Comparison of ENCODE assay signal across 18 cellular contexts in the genomic region with DNA sequence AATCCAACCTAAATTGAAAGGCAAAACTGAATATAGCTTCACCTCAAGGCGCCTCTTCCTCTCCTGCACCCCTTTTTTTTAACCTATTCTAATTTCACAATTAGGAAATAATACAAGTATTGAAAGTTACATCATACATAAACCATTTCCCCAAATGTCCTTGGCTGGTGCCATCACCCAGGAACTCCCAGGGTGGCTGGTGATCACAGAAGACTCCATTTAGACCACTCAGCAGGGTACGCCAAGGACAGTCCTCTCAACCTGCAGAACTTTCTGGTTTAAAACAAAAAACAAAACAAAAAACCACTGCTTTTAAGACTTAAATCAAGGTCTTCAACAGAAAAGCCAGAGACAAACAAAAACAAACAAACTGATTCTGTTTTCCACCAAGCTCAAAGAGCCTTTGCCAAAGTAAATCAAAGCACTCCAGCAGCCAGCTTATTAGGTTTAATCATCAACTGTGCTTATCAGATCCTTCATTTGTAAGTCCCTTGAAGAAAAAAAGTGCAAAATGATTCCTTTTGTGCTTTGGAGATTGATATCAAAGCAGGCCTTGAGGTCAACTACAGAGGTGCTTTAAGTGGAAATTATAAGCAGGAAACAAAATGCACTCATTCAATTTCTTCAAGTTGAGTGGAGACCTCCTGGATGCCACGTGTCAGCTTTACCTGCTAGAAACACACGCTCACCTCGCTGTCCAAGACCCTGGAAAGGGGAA.
DNase-seq lines count a peak whose midpoint lies in the region; ATAC-seq and TF ChIP-seq lines count a peak whose summit lies in the region.
"Had no signal": no experiment of that assay in that cellular context is flagged by ENCODE, and none has a peak within 500 bp of the region (broad histone marks: within the 10 kb centered on the region; RNA-seq: fewer than 3 reads in every experiment).

No MANE protein-coding gene starts in this region.

- TF ChIP-seq CTCF in Caco-2 (IDR thresholded peaks at IDR 0.05; ENCODE audit: insufficient read depth in 1 of 2, low read depth in 1 of 2, low read length in 1 of 2, severe bottlenecking in 1 of 2, unreplicated experiment in 1 of 2) (no peak), prostate gland (IDR thresholded peaks at IDR 0.05) (no peak)

- H3K4me2 ChIP-seq in Karpas-422 (ENCODE audit: low read depth, low read length, poor library complexity, severe bottlenecking): no peak overlapping the region

- no peak for TF ChIP-seq POLR2A in prostate gland (IDR thresholded peaks at IDR 0.05)

- H3K9ac ChIP-seq in Karpas-422 (ENCODE audit: low read length): no peak overlapping the region

- H3K4me3 Mint-ChIP-seq in Caco-2 (ENCODE audit: unreplicated experiment): peak overlapping the region; percentile 0
- H3K4me3 Mint-ChIP-seq: activated naive CD8-positive, alpha-beta T cell; H9 had no signal

- no peaks in the 10 kb centered on the region for H3K9me3 ChIP-seq in Caco-2
- no peaks in the 10 kb centered on the region for H3K9me3 ChIP-seq in prostate gland
- no peaks in the 10 kb centered on the region for H3K9me3 ChIP-seq in Karpas-422 (ENCODE audit: low read length)
- H3K9me3 ChIP-seq: left ventricle myocardium inferior had no signal

- no peaks in the 10 kb centered on the region for H3K9me2 ChIP-seq in Karpas-422 (replicated peaks; ENCODE audit: insufficient read depth, low read length)

- POLR2A ChIA-PET in Caco-2 (lab: Charles Lee): no interaction called here

- H3K4me3 ChIP-seq in Caco-2 (ENCODE audit: low read depth, low read length): no peak overlapping the region
- no peak overlapping the region for H3K4me3 ChIP-seq in prostate gland
- no peak overlapping the region for H3K4me3 ChIP-seq in Karpas-422 (ENCODE audit: low read length)
- H3K4me3 ChIP-seq: left ventricle myocardium inferior had no signal

- H3K36me3 ChIP-seq in Caco-2 (ENCODE audit: control insufficient read depth, insufficient read depth, low read length) (no peaks in the 10 kb centered on the region), prostate gland (no peaks in the 10 kb centered on the region), Karpas-422 (ENCODE audit: insufficient read depth, low read length) (no peaks in the 10 kb centered on the region)
- H3K36me3 ChIP-seq: left ventricle myocardium inferior had no signal

- no peaks in the 10 kb centered on the region for H3K27me3 ChIP-seq in Caco-2 (replicated peaks; ENCODE audit: control insufficient read depth, insufficient read depth, low read length)
- H3K27me3 ChIP-seq in prostate gland (replicated peaks; ENCODE audit: insufficient read depth): no peaks in the 10 kb centered on the region
- no peaks in the 10 kb centered on the region for H3K27me3 ChIP-seq in Karpas-422 (ENCODE audit: low read length)

- WGBS in prostate gland: 90% methylated on average over 5 of the region's 5 CpGs

- peak overlapping the region; percentile 69 to 71 for H3K27ac ChIP-seq in prostate gland
- no peak overlapping the region for H3K27ac ChIP-seq in Karpas-422 (ENCODE audit: low read length)
- H3K27ac ChIP-seq: left ventricle myocardium inferior had no signal

- no peaks in the 10 kb centered on the region for H3K27me3 Mint-ChIP-seq in Caco-2 (ENCODE audit: insufficient read depth, unreplicated experiment)

- ATAC-seq in left lobe of liver (no peak), GM18861 (IDR thresholded peaks at IDR 0.05; ENCODE audit: unreplicated experiment) (no peak), GM19452 (IDR thresholded peaks at IDR 0.05; ENCODE audit: unreplicated experiment) (no peak)
- ATAC-seq: right cardiac atrium had no signal

- H3K36me3 Mint-ChIP-seq in Caco-2 (ENCODE audit: insufficient read depth, unreplicated experiment): no peaks in the 10 kb centered on the region

- H3K4me1 ChIP-seq in Caco-2 (peaks cover 66% of the 10 kb centered on the region), prostate gland (replicated peaks) (no peaks in the 10 kb centered on the region), Karpas-422 (ENCODE audit: low read length) (peaks cover 10% of the 10 kb centered on the region)

- no peak overlapping the region for H2AFZ ChIP-seq in Karpas-422 (ENCODE audit: low read length)

- no peak for DNase-seq in Caco-2
- peak; percentile 59 for DNase-seq in SW480 (ENCODE audit: low spot score)
- peak; percentile 26 for DNase-seq in left lobe of liver (ENCODE audit: low spot score)
- DNase-seq in prostate gland (ENCODE audit: low spot score): no peak
- no peak for DNase-seq in Karpas-422
- no peak for DNase-seq in SK-N-DZ (ENCODE audit: low spot score)
- DNase-seq: activated CD4-positive, alpha-beta T cell treated with anti-CD3 and anti-CD28 coated beads for 48 hours; H9; left ventricle myocardium inferior; NCI-H1436 treated with DMSO at 0.1 percent for 48 hours; NCI-H774; OCI-M1; right cardiac atrium; SHP77 treated with DMSO at 0.1 percent for 48 hours; stimulated activated CD4-positive, alpha-beta T cell treated with anti-CD3 and anti-CD28 coated beads, Interleukin-15, amount 100 ng/mL, for 24 hours had no signal

- H4K20me1 ChIP-seq in Karpas-422 (ENCODE audit: insufficient read depth, low read depth, low read length): no peaks in the 10 kb centered on the region

- intact Hi-C loops in Caco-2 (cut with micrococcal nuclease; ENCODE audit: unreplicated experiment): loop anchor here (10.0 kb wide), 3 partner anchors 114 to 166 kb away; a partner anchor contains a TSS
- intact Hi-C loops in prostate gland (cut with DNase I): no loop called here

- no peaks in the 10 kb centered on the region for H3K9me3 Mint-ChIP-seq in Caco-2 (ENCODE audit: unreplicated experiment)

- no TSS peak for BruUV-seq in Caco-2 (replicated peaks; lab: Mats Ljungman, UMichigan)

- peaks cover 39% of the 10 kb centered on the region for H3K4me1 Mint-ChIP-seq in Caco-2 (ENCODE audit: low read depth, unreplicated experiment)

- H3K27ac Mint-ChIP-seq in Caco-2 (ENCODE audit: unreplicated experiment): peak overlapping the region; percentile 48
- H3K27ac Mint-ChIP-seq: activated naive CD8-positive, alpha-beta T cell; H9 had no signal

- no peaks in the 10 kb centered on the region for H3K79me2 ChIP-seq in Karpas-422 (ENCODE audit: low read length)

- CTCF ChIA-PET in Caco-2 (lab: Charles Lee): no interaction called here

Comparison
In these comparisons a context has a peak if more than half of its experiments do, and no peak if none do; other contexts are left out.
1. DNase-seq: peak in SW480 (single experiment) and left lobe of liver (single experiment); none in Caco-2 (0 of 2), prostate gland (single experiment), Karpas-422 (single experiment) and SK-N-DZ (single experiment).